21 cellular contexts compared by ENCODE assay signal in the genomic region with DNA sequence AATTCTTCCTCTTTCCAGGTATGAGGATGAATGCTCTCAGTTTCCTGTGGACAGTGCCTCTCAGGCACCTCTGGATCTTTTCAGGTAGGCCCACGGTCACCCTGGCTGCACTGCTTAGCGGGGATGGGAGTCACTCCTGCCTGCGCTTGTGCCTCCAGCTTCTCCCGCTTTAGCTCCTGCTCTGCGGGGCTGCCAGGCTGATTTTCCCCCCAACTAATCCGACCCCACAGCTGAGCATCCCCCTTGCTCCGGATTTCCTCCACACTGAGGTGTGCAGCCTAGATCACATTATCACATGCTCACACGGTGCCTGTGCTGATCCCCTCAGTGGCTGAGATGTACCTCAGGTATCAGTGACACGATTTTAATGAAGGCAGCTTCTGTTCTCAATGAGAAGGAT.
A peak's percentile ranks its signal among the peaks of the same experiment; 100 is the strongest.
DNase-seq lines count a peak whose midpoint lies in the region; TF ChIP-seq lines count a peak whose summit lies in the region.
"Had no signal": no experiment of that assay in that cellular context is flagged by ENCODE, and none has a peak within 500 bp of the region (broad histone marks: within the 10 kb centered on the region; RNA-seq: fewer than 3 reads in every experiment).

No MANE protein-coding gene starts in this region.

- WGBS in esophagus muscularis mucosa, result 90% methylated on average over 8 of the region's 9 CpGs

- TF ChIP-seq POLR2A in esophagus muscularis mucosa (IDR thresholded peaks at IDR 0.05; ENCODE audit: low read depth), result no peak

- TF ChIP-seq EP300 in esophagus muscularis mucosa (IDR thresholded peaks at IDR 0.05), result no peak

- H3K27ac ChIP-seq in WERI-Rb-1 (no peak overlapping the region; the same call in 1 of the 2 replicates), esophagus muscularis mucosa (replicated peaks in 1 of 4) (no peak overlapping the region)
- H3K27ac ChIP-seq: BLaER1 had no signal

- H3K9me3 ChIP-seq in WERI-Rb-1 (ENCODE audit: severe bottlenecking) (no peaks in the 10 kb centered on the region), esophagus muscularis mucosa (no peaks in the 10 kb centered on the region)
- H3K9me3 ChIP-seq: BLaER1 had no signal

- H3K36me3 ChIP-seq in WERI-Rb-1 (no peaks in the 10 kb centered on the region), esophagus muscularis mucosa (no peaks in the 10 kb centered on the region)
- H3K36me3 ChIP-seq: BE2C, BLaER1 had no signal

- TF ChIP-seq CTCF in WERI-Rb-1 (IDR thresholded peaks at IDR 0.05; ENCODE audit: low read depth, low read length), result no peak
- no peak for TF ChIP-seq CTCF in esophagus muscularis mucosa (IDR thresholded peaks at IDR 0.05)

- peak; percentile 38 for DNase-seq in D341Med (ENCODE audit: low spot score)
- DNase-seq in WERI-Rb-1, result peak; percentile 53
- peak; percentile 84 for DNase-seq in esophagus muscularis mucosa (ENCODE audit: extremely low spot score)
- DNase-seq in DMS114 treated with DMSO at 0.1 percent for 48 hours (lab: John Stamatoyannopoulos, UW; ENCODE audit: unreplicated experiment), result no peak
- no peak for DNase-seq in effector CD4-positive, alpha-beta T cell
- DNase-seq: 8988T; ACHN; BE2C; C1 segment of cervical spinal cord; CD4-positive, alpha-beta memory T cell; CD4-positive, CD25-positive, alpha-beta regulatory T cell; CD8-positive, alpha-beta memory T cell; COR-L47; DMS153; DMS53; DMS79; DND-41; EL; GDM1 had no signal

- intact Hi-C loops in esophagus muscularis mucosa (cut with DNase I), result no loop called here

- no peaks in the 10 kb centered on the region for H3K27me3 ChIP-seq in WERI-Rb-1 (ENCODE audit: insufficient read depth, low read depth, severe bottlenecking)
- H3K27me3 ChIP-seq in esophagus muscularis mucosa, result peaks cover 0 to 7% (median 0%) of the 10 kb centered on the region in 4 donors
- H3K27me3 ChIP-seq: BE2C, BLaER1 had no signal

- H3K4me3 ChIP-seq in WERI-Rb-1 (ENCODE audit: low read depth, low read length) (no peak overlapping the region), esophagus muscularis mucosa (no peak overlapping the region)
- H3K4me3 ChIP-seq: BLaER1, GM12878 had no signal

- no peaks in the 10 kb centered on the region for H3K4me1 ChIP-seq in esophagus muscularis mucosa
- H3K4me1 ChIP-seq: BE2C, BLaER1 had no signal

Comparison
In these comparisons a context has a peak if more than half of its experiments do, and no peak if none do; other contexts are left out.
1. DNase-seq: peak in D341Med (single experiment), WERI-Rb-1 (single experiment) and esophagus muscularis mucosa (single experiment); none in DMS114 treated with DMSO at 0.1 percent for 48 hours (single experiment) and effector CD4-positive, alpha-beta T cell (single experiment).